ENCODE assay signal across 22 cellular contexts in genomic region chr5:124876564-124876963, GRCh38.
"Had no signal": no experiment of that assay in that cellular context is flagged by ENCODE, and none has a peak within 500 bp of the region (broad histone marks: within the 10 kb centered on the region; RNA-seq: fewer than 3 reads in every experiment).

No MANE protein-coding gene starts in this region.

- ATAC-seq: gastroesophageal sphincter; left lobe of liver; natural killer cell treated with Interleukin-12 subunit alpha and Interleukin-12 subunit beta and Interleukin-15 and Interleukin-18, amount 100 ng/mL, for 72 hours; stimulated activated effector memory CD8-positive, alpha-beta T cell treated with anti-CD3 and anti-CD28 coated beads, Interleukin-12 subunit alpha, Interleukin-12 subunit beta, amount 100 ng/mL, for 72 hours; stimulated activated naive CD8-positive, alpha-beta T cell treated with anti-CD3 and anti-CD28 coated beads, Interleukin-15, Interleukin-2, amounts not matched to agents 100 U/mL and 50 U/mL, for 24 hours had no signal

- H3K4me1 ChIP-seq: suprapubic skin had no signal

- H3K4me1 Mint-ChIP-seq: central memory CD8-positive, alpha-beta T cell; stimulated activated effector memory CD8-positive, alpha-beta T cell treated with anti-CD3 and anti-CD28 coated beads, Interleukin-12 subunit alpha, Interleukin-12 subunit beta, amount 100 ng/mL, for 72 hours had no signal

- H3K9ac ChIP-seq: neural progenitor cell had no signal

- H2AFZ ChIP-seq: neural progenitor cell had no signal

- H3K4me3 Mint-ChIP-seq: central memory CD8-positive, alpha-beta T cell; immature natural killer cell; mesothelial cell of epicardium; natural killer cell treated with Interleukin-12 subunit alpha and Interleukin-12 subunit beta and Interleukin-15 and Interleukin-18, amount 100 ng/mL, for 72 hours; neural progenitor cell; stimulated activated effector memory CD8-positive, alpha-beta T cell treated with anti-CD3 and anti-CD28 coated beads, Interleukin-12 subunit alpha, Interleukin-12 subunit beta, amount 100 ng/mL, for 72 hours had no signal

- DNase-seq: cortex of kidney; dorsolateral prefrontal cortex; effector CD8-positive, alpha-beta T cell; immature natural killer cell; mammary epithelial cell; nucleus accumbens; ovary; small intestine; stimulated activated CD4-positive, alpha-beta T cell treated with anti-CD3 and anti-CD28 coated beads, Interleukin-2, amount 100 ng/mL, for 48 hours; stimulated activated CD8-positive, alpha-beta memory T cell treated with anti-CD3 and anti-CD28 coated beads, Interleukin-4, amount 100 ng/mL, for 48 hours; stimulated activated naive CD8-positive, alpha-beta T cell treated with anti-CD3 and anti-CD28 coated beads, Interleukin-15, Interleukin-2, amounts not matched to agents 100 U/mL and 50 U/mL, for 24 hours; tibial artery had no signal

- H3K9me3 ChIP-seq: esophagus muscularis mucosa, gastroesophageal sphincter, ovary, right atrium auricular region, suprapubic skin, tibial artery had no signal

- H3K4me2 ChIP-seq: neural progenitor cell had no signal

- H3K27me3 Mint-ChIP-seq: central memory CD8-positive, alpha-beta T cell had no signal

- H3K27ac ChIP-seq: dorsolateral prefrontal cortex, esophagus muscularis mucosa, gastroesophageal sphincter, neural progenitor cell, ovary, suprapubic skin, tibial artery had no signal

- H3K4me3 ChIP-seq: dorsolateral prefrontal cortex, esophagus muscularis mucosa, gastroesophageal sphincter, neural progenitor cell, ovary, right atrium auricular region, suprapubic skin, tibial artery had no signal

- H3K36me3 ChIP-seq: esophagus muscularis mucosa, gastroesophageal sphincter, neural progenitor cell, ovary, right atrium auricular region, suprapubic skin, tibial artery had no signal

- H3K36me3 Mint-ChIP-seq: mesothelial cell of epicardium; stimulated activated effector memory CD8-positive, alpha-beta T cell treated with anti-CD3 and anti-CD28 coated beads, Interleukin-12 subunit alpha, Interleukin-12 subunit beta, amount 100 ng/mL, for 72 hours had no signal

- H3K27me3 ChIP-seq: dorsolateral prefrontal cortex, esophagus muscularis mucosa, gastroesophageal sphincter, neural progenitor cell, ovary, right atrium auricular region, suprapubic skin, tibial artery had no signal

- H3K27ac Mint-ChIP-seq: immature natural killer cell; mesothelial cell of epicardium; neural progenitor cell; stimulated activated effector memory CD8-positive, alpha-beta T cell treated with anti-CD3 and anti-CD28 coated beads, Interleukin-12 subunit alpha, Interleukin-12 subunit beta, amount 100 ng/mL, for 72 hours had no signal
